1 cellular context compared by ENCODE assay signal in genomic region chr9:89440548-89440947, GRCh38.
TF ChIP-seq lines count a peak whose summit lies in the region.

No MANE protein-coding gene starts in this region.

TF ChIP-seq in H1, 55 proteins besides CTCF, POLR2A, EP300 and RAD21 (continued from another document):
- no peak for TF ChIP-seq RBBP5 (IDR thresholded peaks at IDR 0.05; ENCODE audit: borderline replicate concordance, low read depth, low read length)
- TF ChIP-seq SRF (IDR thresholded peaks at IDR 0.05; ENCODE audit: low read depth, low read length), result no peak
- no peak for TF ChIP-seq TBP (IDR thresholded peaks at IDR 0.05; ENCODE audit: low read depth, low read length)
- no peak for TF ChIP-seq CHD1 (IDR thresholded peaks at IDR 0.05; ENCODE audit: low read depth, low read length)
- TF ChIP-seq, protein P1, sequence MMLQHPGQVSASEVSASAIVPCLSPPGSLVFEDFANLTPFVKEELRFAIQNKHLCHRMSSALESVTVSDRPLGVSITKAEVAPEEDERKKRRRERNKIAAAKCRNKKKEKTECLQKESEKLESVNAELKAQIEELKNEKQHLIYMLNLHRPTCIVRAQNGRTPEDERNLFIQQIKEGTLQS (IDR thresholded peaks at IDR 0.05; ENCODE audit: insufficient read depth, low read depth, low read length), result no peak
- no peak for TF ChIP-seq SIN3A (conservative IDR thresholded peaks at IDR 0.05 in 1 of 2, IDR thresholded peaks at IDR 0.05 in 1 of 2; ENCODE audit: low read depth in 1 of 2, low read length in 2 of 2)
- TF ChIP-seq CBX5 (IDR thresholded peaks at IDR 0.05; ENCODE audit: low read depth, low read length), result no peak
- no peak for TF ChIP-seq SIRT6 (IDR thresholded peaks at IDR 0.05; ENCODE audit: low read length)
